Comparison of ENCODE assay signal across 7 cellular contexts in the genomic region with DNA sequence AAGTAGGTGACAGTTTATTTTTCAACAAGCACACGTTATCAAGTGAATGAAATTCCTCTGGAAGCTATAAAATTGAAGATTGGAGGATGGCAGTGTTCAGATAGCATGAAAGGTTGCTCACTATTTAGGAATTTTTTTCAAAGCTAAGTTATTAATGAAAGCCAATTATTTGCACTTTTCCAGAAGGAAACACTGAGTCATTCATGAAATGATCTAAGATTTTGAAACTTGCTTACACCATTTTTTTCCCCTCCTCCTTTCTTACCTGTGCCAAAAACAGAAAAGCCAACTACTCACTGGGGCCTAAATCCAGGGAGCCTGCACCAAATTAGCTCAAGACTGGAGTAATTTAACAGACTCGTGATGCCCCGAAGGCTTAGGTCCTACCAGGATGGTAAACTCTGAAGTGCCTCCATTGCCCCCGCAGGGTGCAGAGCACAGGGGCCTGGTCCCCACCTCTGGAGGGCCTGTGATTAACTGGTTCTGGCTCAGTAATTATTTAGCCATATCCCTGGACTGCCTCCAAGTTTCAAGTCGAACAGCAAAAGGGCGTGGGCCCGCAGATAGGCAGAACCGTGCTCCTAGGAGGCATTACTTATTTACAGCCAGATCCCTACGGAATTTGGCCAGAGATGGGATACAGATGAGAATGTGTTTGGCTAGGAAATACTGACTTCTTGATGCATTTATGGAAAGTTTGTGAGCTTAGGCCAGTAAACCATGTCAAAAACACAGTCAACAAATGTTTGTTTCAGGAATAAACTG. TPM values are rescaled to one million over a fixed set of nuclear protein-coding genes. Genes with fewer than 3 reads are reported as not detected.
A peak's percentile ranks its signal among the peaks of the same experiment; 100 is the strongest.
DNase-seq lines count a peak whose midpoint lies in the region; ATAC-seq and TF ChIP-seq lines count a peak whose summit lies in the region.

No MANE protein-coding gene starts in this region.

- no peaks in the 10 kb centered on the region for H3K36me3 ChIP-seq in psoas muscle (ENCODE audit: insufficient read depth in 1 of 2, low read depth in 1 of 2)

- no peaks in the 10 kb centered on the region for H3K27me3 ChIP-seq in psoas muscle (ENCODE audit: insufficient read depth in 3 of 3, low read length in 2 of 3)

- TF ChIP-seq CTCF in psoas muscle (IDR thresholded peaks at IDR 0.05), result no peak

- DNase-seq in GM03348 (ENCODE audit: low spot score) (peak; percentile 71), M059J (ENCODE audit: low read depth) (peak; percentile 99), globus pallidus (ENCODE audit: low spot score) (peak; percentile 5), psoas muscle (peak; percentile 33 to 62)
- peak; percentile 61 for DNase-seq in activated CD8-positive, alpha-beta memory T cell treated with anti-CD3 and anti-CD28 coated beads, Interleukin-2, amount 50 U/mL, for 48 hours
- no peak for DNase-seq in NK-92 treated with Interleukin-12 subunit alpha and Interleukin-12 subunit beta, amount 100 ng/mL, for 24 hours (lab: John Stamatoyannopoulos, UW)

- H3K9me3 ChIP-seq in psoas muscle, result no peaks in the 10 kb centered on the region

- peak; percentile 38 to 52 (median 49) for ATAC-seq in psoas muscle
- no peak for ATAC-seq in HG02970 (IDR thresholded peaks at IDR 0.05; ENCODE audit: low FRiP score, unreplicated experiment)

- 35 to 43% (median 36%) methylated on average over 9 of the region's 9 CpGs for WGBS in psoas muscle, 3 donors

- no peak overlapping the region for H3K4me3 ChIP-seq in psoas muscle

- H3K4me1 ChIP-seq in psoas muscle, result peaks cover 22% of the 10 kb centered on the region

- intact Hi-C loops in psoas muscle (cut with DNase I), result no loop called here

- H3K27ac ChIP-seq in psoas muscle, result peak overlapping the region; percentile 79

RNA-seq across cellular contexts. Expression of a gene that starts 28.0 kb away (rescaled TPM):
- total RNA-seq in M059J (2014; rRNA removed; shearing (Covaris generic)), result 22.8 and 46.7 TPM in 2 replicates
- 1 to 10 TPM; 4.0 to 8.1 (median 6.1) TPM for total RNA-seq in psoas muscle
- 1 to 10 TPM; 1.7 to 4.3 (median 2.6) TPM for polyA plus RNA-seq in psoas muscle
